ENCODE assay signal across 18 cellular contexts in the genomic region with DNA sequence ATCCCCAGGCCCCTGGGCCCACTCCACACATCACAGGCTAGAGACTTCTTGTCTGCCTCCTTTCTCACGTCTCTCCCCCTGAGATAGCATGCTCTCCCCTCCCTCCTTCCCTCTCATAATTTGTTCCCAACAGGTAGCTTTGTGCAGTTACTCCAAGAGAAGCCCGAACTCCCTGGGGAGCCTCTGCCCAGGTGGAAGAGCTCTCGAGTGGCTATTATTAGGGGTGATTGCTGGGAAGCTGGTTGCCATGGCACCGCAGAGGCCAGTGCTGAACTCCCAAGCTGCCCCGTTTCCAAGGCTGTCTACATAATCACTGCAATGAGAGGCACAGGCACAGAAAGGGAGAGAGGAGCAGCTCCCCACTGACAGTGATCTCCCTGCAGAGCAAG.
DNase-seq lines count a peak whose midpoint lies in the region; ATAC-seq and TF ChIP-seq lines count a peak whose summit lies in the region.
"Had no signal": no experiment of that assay in that cellular context is flagged by ENCODE, and none has a peak within 500 bp of the region (broad histone marks: within the 10 kb centered on the region; RNA-seq: fewer than 3 reads in every experiment).

No MANE protein-coding gene starts in this region.

- ATAC-seq in Right ventricle myocardium superior (ENCODE audit: poor library complexity) = no peak
- ATAC-seq in left lobe of liver = no peak
- no peak for ATAC-seq in GM19397 (IDR thresholded peaks at IDR 0.05; ENCODE audit: unreplicated experiment)

- H3K27me3 Mint-ChIP-seq in endodermal cell (ENCODE audit: insufficient read depth) (no peaks in the 10 kb centered on the region), CD14-positive monocyte (ENCODE audit: low read depth in 3 of 3) (peaks cover 0 to 3% (median 2%) of the 10 kb centered on the region in 3 donors)
- H3K27me3 Mint-ChIP-seq: CD8-positive, alpha-beta memory T cell had no signal

- TF ChIP-seq CTCF in endodermal cell (conservative IDR thresholded peaks at IDR 0.05) (no peak), CD14-positive monocyte (IDR thresholded peaks at IDR 0.05) (no peak)

- H3K4me1 Mint-ChIP-seq in endodermal cell (peaks cover 8% of the 10 kb centered on the region), CD14-positive monocyte (no peaks in the 10 kb centered on the region)
- H3K4me1 Mint-ChIP-seq: CD8-positive, alpha-beta memory T cell; naive B cell had no signal

- peaks cover 14% of the 10 kb centered on the region for H3K9me3 Mint-ChIP-seq in endodermal cell
- peaks cover 0 to 2% (median 0%) of the 10 kb centered on the region in 7 donors for H3K9me3 Mint-ChIP-seq in CD14-positive monocyte

- H3K4me3 Mint-ChIP-seq in endodermal cell = no peak overlapping the region
- no peak overlapping the region for H3K4me3 Mint-ChIP-seq in CD14-positive monocyte
- H3K4me3 Mint-ChIP-seq: CD8-positive, alpha-beta memory T cell; naive B cell had no signal

- H3K36me3 Mint-ChIP-seq in endodermal cell (ENCODE audit: low read depth) (peaks cover 6% of the 10 kb centered on the region), CD14-positive monocyte (no peaks in the 10 kb centered on the region)
- H3K36me3 Mint-ChIP-seq: naive B cell had no signal

- H3K27ac Mint-ChIP-seq in endodermal cell (no peak overlapping the region), CD14-positive monocyte (no peak overlapping the region)
- H3K27ac Mint-ChIP-seq: naive B cell had no signal

- intact Hi-C loops in Right ventricle myocardium superior (cut with DNase I) = no loop called here
- intact Hi-C loops in CD14-positive monocyte (cut with micrococcal nuclease) = no loop called here

- no peaks in the 10 kb centered on the region for H3K36me3 ChIP-seq in endodermal cell (ENCODE audit: control insufficient read depth, insufficient read depth, low read length)
- H3K36me3 ChIP-seq: left ventricle myocardium inferior had no signal

- DNase-seq in COR-L47 (lab: John Stamatoyannopoulos, UW) (peak; percentile 98), NCI-H1436 treated with DMSO at 0.1 percent for 48 hours (lab: John Stamatoyannopoulos, UW) (peak; percentile 85), NCI-H524 (lab: John Stamatoyannopoulos, UW) (peak; percentile 73 to 93), endodermal cell (peak; percentile 58), Right ventricle myocardium superior (no peak), CD14-positive monocyte (ENCODE audit: low spot score) (no peak), left lobe of liver (ENCODE audit: low spot score) (no peak)
- DNase-seq: ACHN; activated CD8-positive, alpha-beta memory T cell treated with anti-CD3 and anti-CD28 coated beads for 24 hours; CD8-positive, alpha-beta memory T cell; KG1; left ventricle myocardium inferior; naive B cell; NCI-H2029 treated with DMSO at 0.1 percent for 48 hours; stimulated activated CD4-positive, alpha-beta T cell treated with anti-CD3 and anti-CD28 coated beads, Interleukin-15, amount 100 ng/mL, for 24 hours had no signal

- H3K27ac ChIP-seq in endodermal cell (ENCODE audit: low read depth, low read length) = peak overlapping the region; percentile 56
- H3K27ac ChIP-seq: hepatocyte, left ventricle myocardium inferior, VCaP had no signal

- H3K27me3 ChIP-seq in endodermal cell (ENCODE audit: control insufficient read depth, insufficient read depth, low read length, poor library complexity, severe bottlenecking) = no peaks in the 10 kb centered on the region
- H3K27me3 ChIP-seq: hepatocyte had no signal

- no peak overlapping the region for H3K4me3 ChIP-seq in endodermal cell (ENCODE audit: low read length)
- H3K4me3 ChIP-seq: hepatocyte, left ventricle myocardium inferior had no signal

- H3K4me1 ChIP-seq in endodermal cell (ENCODE audit: control insufficient read depth, insufficient read depth, low read length) = no peaks in the 10 kb centered on the region
- H3K4me1 ChIP-seq: left ventricle myocardium inferior had no signal

- no peak overlapping the region for H3K9ac ChIP-seq in endodermal cell (ENCODE audit: extremely low read depth, low read length, poor library complexity, severe bottlenecking)

- peaks cover 12% of the 10 kb centered on the region for H3K9me3 ChIP-seq in endodermal cell (ENCODE audit: control insufficient read depth, low read length)

- 54 to 75% methylated on average over 3 to 5 of the region's 5 CpGs for WGBS in endodermal cell (ENCODE audit: insufficient coverage in 1 of 2, insufficient read length in 1 of 2), 2 experiments

Comparison
In these comparisons a context has a peak if more than half of its experiments do, and no peak if none do; other contexts are left out.
1. DNase-seq: peak in COR-L47 (single experiment), NCI-H1436 treated with DMSO at 0.1 percent for 48 hours (single experiment), NCI-H524 (2 of 2) and endodermal cell (single experiment); none in Right ventricle myocardium superior (single experiment), CD14-positive monocyte (single experiment) and left lobe of liver (single experiment).